In genomic region chr15:53034767-53035245, GRCh38 we compare ENCODE assay signal across 30 cellular contexts.
"Had no signal": no experiment of that assay in that cellular context is flagged by ENCODE, and none has a peak within 500 bp of the region (broad histone marks: within the 10 kb centered on the region; RNA-seq: fewer than 3 reads in every experiment).

No MANE protein-coding gene starts in this region.

- H3K27me3 Mint-ChIP-seq: activated CD4-positive, alpha-beta T cell treated with anti-CD3 and anti-CD28 coated beads, Interleukin-2, amount 10 ng/mL, durations not matched to agents 7 days and 5 days had no signal

- H3K9ac ChIP-seq: SK-N-SH had no signal

- H3K9me3 ChIP-seq: adrenal gland, body of pancreas, breast epithelium, Peyer's patch, SJSA1, SK-N-SH had no signal

- H3K27me3 ChIP-seq: body of pancreas, Peyer's patch, SJSA1 had no signal

- H3K36me3 Mint-ChIP-seq: activated naive CD4-positive, alpha-beta T cell treated with anti-CD3 and anti-CD28 coated beads, Interleukin-2, amount 50 U/mL, for 72 hours had no signal

- H3K9me3 Mint-ChIP-seq: activated CD4-positive, alpha-beta T cell treated with anti-CD3 and anti-CD28 coated beads, Interleukin-2, amount 10 ng/mL, durations not matched to agents 7 days and 5 days; activated naive CD4-positive, alpha-beta T cell treated with anti-CD3 and anti-CD28 coated beads, Interleukin-2, amount 50 U/mL, for 72 hours; activated T-cell treated with anti-CD3 and anti-CD28 coated beads, Interleukin-2, amount 50 U/mL, for 24 hours; activated T-helper 2 cell treated with anti-CD3 and anti-CD28 coated beads, Interferon-gamma antibody, Interleukin-2, Interleukin-4, amounts not matched to agents 10 μg/mL and 5 μg/mL and 100 μg/mL, durations not matched to agents 14 hours and 24 hours and 36 hours; T-helper 1 cell treated with Interleukin-12 subunit alpha and Interleukin-12 subunit beta and Interleukin-4 antibody, amounts not matched to agents 30 μg/mL and 1 μg/mL, for 36 hours; T-helper 2 cell treated with Interferon-gamma antibody and Interleukin-4, amounts not matched to agents 5 μg/mL and 100 μg/mL, for 36 hours had no signal

- ATAC-seq: activated CD4-positive, alpha-beta T cell treated with anti-CD3 and anti-CD28 coated beads for 36 hours; activated CD8-positive, alpha-beta T cell treated with anti-CD3 and anti-CD28 coated beads, Interleukin-2, amount 10 ng/mL, durations not matched to agents 7 days and 5 days; activated naive CD4-positive, alpha-beta T cell treated with anti-CD3 and anti-CD28 coated beads, Interleukin-2, amount 50 U/mL, for 72 hours; body of pancreas had no signal

- H3K27ac Mint-ChIP-seq: activated CD4-positive, alpha-beta T cell treated with anti-CD3 and anti-CD28 coated beads for 36 hours; activated CD4-positive, alpha-beta T cell treated with anti-CD3 and anti-CD28 coated beads, Interleukin-2, amount 10 ng/mL, durations not matched to agents 7 days and 5 days; activated CD8-positive, alpha-beta T cell treated with anti-CD3 and anti-CD28 coated beads, Interleukin-2, amount 10 ng/mL, durations not matched to agents 7 days and 5 days; activated naive CD4-positive, alpha-beta T cell treated with anti-CD3 and anti-CD28 coated beads, Interleukin-2, amount 50 U/mL, for 72 hours; activated T-cell treated with anti-CD3 and anti-CD28 coated beads, Interleukin-2, amount 50 U/mL, for 24 hours; activated T-helper 2 cell treated with anti-CD3 and anti-CD28 coated beads, Interferon-gamma antibody, Interleukin-2, Interleukin-4, amounts not matched to agents 10 μg/mL and 5 μg/mL and 100 μg/mL, durations not matched to agents 14 hours and 24 hours and 36 hours; T-helper 1 cell treated with Interleukin-12 subunit alpha and Interleukin-12 subunit beta and Interleukin-4 antibody, amounts not matched to agents 30 μg/mL and 1 μg/mL, for 36 hours; T-helper 2 cell treated with Interferon-gamma antibody and Interleukin-4, amounts not matched to agents 5 μg/mL and 100 μg/mL, for 36 hours had no signal

- H3K4me1 Mint-ChIP-seq: activated CD4-positive, alpha-beta T cell treated with anti-CD3 and anti-CD28 coated beads for 36 hours; activated CD4-positive, alpha-beta T cell treated with anti-CD3 and anti-CD28 coated beads, Interleukin-2, amount 10 ng/mL, durations not matched to agents 7 days and 5 days had no signal

- H3K9me2 ChIP-seq: SK-N-SH had no signal

- DNase-seq: activated CD4-positive, alpha-beta T cell treated with anti-CD3 and anti-CD28 coated beads for 36 hours; activated CD4-positive, alpha-beta T cell treated with anti-CD3 and anti-CD28 coated beads, Interleukin-2, amount 10 ng/mL, durations not matched to agents 7 days and 5 days; activated CD4-positive, alpha-beta T cell treated with anti-CD3 and anti-CD28 coated beads, Interleukin-2, amount 50 U/mL, for 48 hours; activated CD8-positive, alpha-beta T cell treated with anti-CD3 and anti-CD28 coated beads, Interleukin-2, amount 10 ng/mL, durations not matched to agents 7 days and 5 days; activated gamma-delta T cell; activated naive CD4-positive, alpha-beta T cell treated with Interleukin-2 at 50 U/mL for 16 hours; activated T-cell treated with anti-CD3 and anti-CD28 coated beads, Interleukin-2, amount 50 U/mL, for 24 hours; adrenal gland; body of pancreas; NCI-H1092 treated with DMSO at 0.1 percent for 48 hours; NCI-H1417; NCI-H146; NCI-H187; NCI-H2029 treated with DMSO at 0.1 percent for 48 hours; NCI-H2107; NCI-H2171; NCI-H446; NCI-H510A treated with DMSO at 0.1 percent for 48 hours; NCI-H526 treated with DMSO at 0.1 percent for 48 hours; NCI-H774; Peyer's patch; RPMI8226; SHP77 treated with DMSO at 0.1 percent for 48 hours; SK-N-SH had no signal

- H3K4me1 ChIP-seq: adrenal gland, body of pancreas, breast epithelium, Peyer's patch had no signal

- H3K4me3 ChIP-seq: adrenal gland, body of pancreas, breast epithelium, Peyer's patch, SJSA1 had no signal

- H3K4me2 ChIP-seq: SK-N-SH had no signal

- H3K36me3 ChIP-seq: adrenal gland, breast epithelium, Peyer's patch, SJSA1 had no signal

- H3K27ac ChIP-seq: adrenal gland, body of pancreas, breast epithelium, Peyer's patch, SJSA1 had no signal

- H3K4me3 Mint-ChIP-seq: activated CD4-positive, alpha-beta T cell treated with anti-CD3 and anti-CD28 coated beads for 36 hours; activated CD4-positive, alpha-beta T cell treated with anti-CD3 and anti-CD28 coated beads, Interleukin-2, amount 10 ng/mL, durations not matched to agents 7 days and 5 days; activated CD8-positive, alpha-beta T cell treated with anti-CD3 and anti-CD28 coated beads, Interleukin-2, amount 10 ng/mL, durations not matched to agents 7 days and 5 days; activated T-cell treated with anti-CD3 and anti-CD28 coated beads, Interleukin-2, amount 50 U/mL, for 24 hours; T-helper 1 cell treated with Interleukin-12 subunit alpha and Interleukin-12 subunit beta and Interleukin-4 antibody, amounts not matched to agents 30 μg/mL and 1 μg/mL, for 36 hours; T-helper 2 cell treated with Interferon-gamma antibody and Interleukin-4, amounts not matched to agents 5 μg/mL and 100 μg/mL, for 36 hours had no signal
